In genomic region chr5:9947231-9947693, GRCh38 we compare ENCODE assay signal across 13 cellular contexts.
DNase-seq lines count a peak whose midpoint lies in the region; ATAC-seq, FAIRE-seq and TF ChIP-seq lines count a peak whose summit lies in the region.
"Had no signal": no experiment of that assay in that cellular context is flagged by ENCODE, and none has a peak within 500 bp of the region (broad histone marks: within the 10 kb centered on the region; RNA-seq: fewer than 3 reads in every experiment).

No MANE protein-coding gene starts in this region.

- no peak overlapping the region for H4K8ac ChIP-seq in H9 (replicated peaks; ENCODE audit: insufficient read length, low read depth, low read length)

- CTCF ChIA-PET in PC-9 (lab: Charles Lee): no interaction called here

- H3K27ac ChIP-seq in H9 (ENCODE audit: insufficient read length, low read depth, low read length): no peak overlapping the region
- peak overlapping the region; percentile 55 for H3K27ac ChIP-seq in PC-9
- no peak overlapping the region for H3K27ac ChIP-seq in small intestine (ENCODE audit: low read depth in 1 of 2, low read length in 1 of 2)
- H3K27ac ChIP-seq in coronary artery: no peak overlapping the region
- no peak overlapping the region for H3K27ac ChIP-seq in spleen

- H3T11ph ChIP-seq in H9 (ENCODE audit: low read length): no peak overlapping the region

- H3K23ac ChIP-seq in H9 (ENCODE audit: insufficient read length, low read depth, low read length): no peak overlapping the region

- no peak overlapping the region for H4K5ac ChIP-seq in H9 (ENCODE audit: insufficient read length, low read depth, low read length)

- no peak overlapping the region for H3K4me3 ChIP-seq in PC-9
- H3K4me3 ChIP-seq in small intestine (ENCODE audit: low read depth in 1 of 2, low read length in 2 of 2): no peak overlapping the region
- no peak overlapping the region for H3K4me3 ChIP-seq in coronary artery
- no peak overlapping the region for H3K4me3 ChIP-seq in spleen

- H2BK20ac ChIP-seq in H9 (ENCODE audit: low read depth, low read length, poor library complexity, severe bottlenecking): no peak overlapping the region

- TF ChIP-seq POLR2A in spleen (IDR thresholded peaks at IDR 0.05): no peak

- H4K20me1 ChIP-seq in H9 (ENCODE audit: control insufficient read depth, insufficient read depth, insufficient read length): no peaks in the 10 kb centered on the region
- no peaks in the 10 kb centered on the region for H4K20me1 ChIP-seq in PC-9 (ENCODE audit: insufficient read depth)

- H3K9me3 ChIP-seq in H9 (ENCODE audit: control insufficient read depth, low read depth, low read length) (no peaks in the 10 kb centered on the region), PC-9 (ENCODE audit: insufficient read depth, low read depth) (no peaks in the 10 kb centered on the region), small intestine (ENCODE audit: control insufficient read depth, low read depth) (no peaks in the 10 kb centered on the region), spleen (no peaks in the 10 kb centered on the region)

- intact Hi-C loops in PC-9 (cut with micrococcal nuclease; ENCODE audit: unreplicated experiment): no loop called here
- intact Hi-C loops in spleen (cut with DNase I; ENCODE audit: low total_unique reads): no loop called here

- H3F3A ChIP-seq in PC-9 (ENCODE audit: insufficient read depth, low read depth): peaks cover 15% of the 10 kb centered on the region

- whole genome bisulfite sequencing in H9 (ENCODE audit: extremely low coverage, insufficient read length, low lambda C conversion rate): no CpG with 5 or more reads among the region's 6 CpGs
- 60 to 70% (median 68%) methylated on average over 6 of the region's 6 CpGs for WGBS in small intestine, 3 donors
- WGBS in spleen, 5 donors: 44 to 56% (median 45%) methylated on average over 6 of the region's 6 CpGs

- H2AFZ ChIP-seq in H9 (ENCODE audit: low read length) (no peak overlapping the region), PC-9 (peak overlapping the region; percentile 1; the same call in 1 of the 2 replicates)

- H3K79me2 ChIP-seq in H9 (ENCODE audit: insufficient read depth, low read length) (no peaks in the 10 kb centered on the region), PC-9 (ENCODE audit: low read depth) (no peaks in the 10 kb centered on the region)

- TF ChIP-seq CTCF in H9 (conservative IDR thresholded peaks at IDR 0.05) (no peak), PC-9 (conservative IDR thresholded peaks at IDR 0.05) (no peak), coronary artery (IDR thresholded peaks at IDR 0.05) (no peak), spleen (IDR thresholded peaks at IDR 0.05 in 8 of 11, conservative IDR thresholded peaks at IDR 0.05 in 3 of 11) (no peak)

- H3K56ac ChIP-seq in H9 (ENCODE audit: insufficient read length, low read depth, low read length): no peak overlapping the region

- H3K9me2 ChIP-seq in PC-9 (ENCODE audit: insufficient read depth): no peaks in the 10 kb centered on the region

- peaks cover 14 to 16% of the 10 kb centered on the region in 2 experiments for H3K4me1 Mint-ChIP-seq in H9

- no peaks in the 10 kb centered on the region for H3K79me1 ChIP-seq in H9 (ENCODE audit: insufficient read depth, low read depth, low read length, poor library complexity, severe bottlenecking)

- H3K14ac ChIP-seq in H9 (ENCODE audit: insufficient read depth, low read length): 0 out of 2 replicates have a peak overlapping the region, but pooled peaks have one; percentile 44

- no peaks in the 10 kb centered on the region; the same call in 1 of the 2 replicates for H3K27me3 Mint-ChIP-seq in H9 (ENCODE audit: low read depth)

- no peak overlapping the region for H2BK5ac ChIP-seq in H9 (ENCODE audit: insufficient read length, low read length)

- no peaks in the 10 kb centered on the region; a peak in 1 of 5 replicates for H3K9me3 Mint-ChIP-seq in H9

- H3K4me3 Mint-ChIP-seq in H9: no peak overlapping the region

- no peak overlapping the region for H2BK120ac ChIP-seq in H9 (ENCODE audit: low read depth, low read length, poor library complexity, severe bottlenecking)

- H3K18ac ChIP-seq in H9 (ENCODE audit: insufficient read length, low read depth, low read length): no peak overlapping the region

- no peak overlapping the region for H3K9ac ChIP-seq in H9 (ENCODE audit: extremely low read depth, insufficient read length, low read length)

- FAIRE-seq in small intestine (lab: Jason Lieb, UNC): no peak
- FAIRE-seq: HepG2 had no signal

- no peak overlapping the region for H4K91ac ChIP-seq in H9 (ENCODE audit: insufficient read length, low read depth, low read length)

- POLR2A ChIA-PET in PC-9 (lab: Charles Lee; ENCODE audit: unreplicated experiment): no interaction called here

- H3K4me1 ChIP-seq in H9 (ENCODE audit: insufficient read depth, low read length) (0 out of 2 replicates have a peak, but pooled peaks cover 2% of the 10 kb centered on the region), PC-9 (replicated peaks; ENCODE audit: insufficient read depth) (peaks cover 15% of the 10 kb centered on the region), small intestine (ENCODE audit: control insufficient read depth in 2 of 2, insufficient read depth in 1 of 2, low read depth in 1 of 2, low read length in 1 of 2) (no peaks in the 10 kb centered on the region), spleen (no peaks in the 10 kb centered on the region)

- peak; percentile 44 for ATAC-seq in GM18499 (IDR thresholded peaks at IDR 0.05; ENCODE audit: insufficient read depth, unreplicated experiment)
- ATAC-seq: HepG2, left ventricle myocardium superior had no signal

- H3K27me3 ChIP-seq in H9 (ENCODE audit: insufficient read depth, low read length) (no peaks in the 10 kb centered on the region), PC-9 (ENCODE audit: insufficient read depth, low read depth) (no peaks in the 10 kb centered on the region), small intestine (ENCODE audit: control insufficient read depth in 2 of 2, insufficient read depth in 2 of 2, low read length in 2 of 2) (no peaks in the 10 kb centered on the region), spleen (replicated peaks in 1 of 7) (no peaks in the 10 kb centered on the region)

- H3K27ac Mint-ChIP-seq in H9: no peak overlapping the region; a peak in 1 of 7 replicates

- no peak overlapping the region for H3K4me2 ChIP-seq in H9 (ENCODE audit: insufficient read depth, insufficient read length, low read length)
- H3K4me2 ChIP-seq in PC-9: no peak overlapping the region

- H2BK15ac ChIP-seq in H9 (ENCODE audit: low read depth, low read length): no peak overlapping the region

- H3K36me3 ChIP-seq in PC-9 (ENCODE audit: low read depth): no peaks in the 10 kb centered on the region
- H3K36me3 ChIP-seq in small intestine (ENCODE audit: control insufficient read depth in 2 of 2, insufficient read depth in 2 of 2, low read length in 2 of 2): no peaks in the 10 kb centered on the region
- no peaks in the 10 kb centered on the region for H3K36me3 ChIP-seq in spleen

- DNase-seq in H9 (no peak), PC-9 (peak in 1 of 2 experiments; percentile 84), kidney tubule cell (ENCODE audit: low spot score) (peak; percentile 92), small intestine (no peak), coronary artery (ENCODE audit: low spot score) (no peak), spleen (no peak), AML-193 (lab: John Stamatoyannopoulos, UW) (no peak)
- DNase-seq: activated naive CD4-positive, alpha-beta T cell treated with anti-CD3 and anti-CD28 coated beads, Interleukin-2, amount 50 U/mL, for 16 hours; left ventricle myocardium superior; NCI-H1105 treated with DMSO at 0.1 percent for 48 hours; nucleus accumbens had no signal

- no TSS peak for BruUV-seq in PC-9 (replicated peaks; lab: Mats Ljungman, UMichigan)

- H2AK5ac ChIP-seq in H9 (ENCODE audit: insufficient read length, low read length): no peak overlapping the region

- no peak overlapping the region for H3K4ac ChIP-seq in H9 (ENCODE audit: low read depth, low read length)

- no peaks in the 10 kb centered on the region for H3K23me2 ChIP-seq in H9 (ENCODE audit: insufficient read length, low read depth, low read length, poor library complexity, severe bottlenecking)

- H3K36me3 Mint-ChIP-seq in H9 (ENCODE audit: insufficient read depth in 1 of 3, low read depth in 3 of 3): no peaks in the 10 kb centered on the region; a peak in 2 of 7 replicates

- H2BK12ac ChIP-seq in H9 (ENCODE audit: insufficient read length, low read depth, low read length): no peak overlapping the region
